In genomic region chr10:693506-693905, GRCh38 we compare ENCODE assay signal across 15 cellular contexts. TPM values are rescaled to one million over a fixed set of nuclear protein-coding genes. Genes with fewer than 3 reads are reported as not detected.
DNase-seq lines count a peak whose midpoint lies in the region; ATAC-seq lines count a peak whose summit lies in the region.
"Had no signal": no experiment of that assay in that cellular context is flagged by ENCODE, and none has a peak within 500 bp of the region (broad histone marks: within the 10 kb centered on the region; RNA-seq: fewer than 3 reads in every experiment).

No MANE protein-coding gene starts in this region.

- H3K4me1 ChIP-seq in BLaER1 treated with 17β-estradiol and CSF1 and Interleukin-3, amounts not matched to agents 10 nM and 100 nM = peaks cover 5 to 29% (median 23%) of the 10 kb centered on the region in 10 experiments; a peak in 19 of 20 replicates
- peaks cover 4 to 14% of the 10 kb centered on the region in 2 donors for H3K4me1 ChIP-seq in neuronal stem cell (ENCODE audit: control insufficient read depth in 2 of 2, insufficient read depth in 1 of 2, low read depth in 1 of 2, low read length in 2 of 2)

- no peaks in the 10 kb centered on the region for H3K9me3 ChIP-seq in BLaER1 treated with 17β-estradiol and CSF1 and Interleukin-3, amounts not matched to agents 10 nM and 100 nM (replicated peaks in 1 of 11)
- no peaks in the 10 kb centered on the region for H3K9me3 ChIP-seq in neuronal stem cell (replicated peaks in 1 of 2; ENCODE audit: control insufficient read depth in 2 of 2, insufficient read depth in 1 of 2, low read depth in 1 of 2, low read length in 2 of 2)

- WGBS in neuronal stem cell (ENCODE audit: extremely low coverage in 2 of 2, insufficient read length in 2 of 2, insufficient replicate concordance in 1 of 2), 2 donors = no CpG with 5 or more reads among the region's 7 CpGs

- no peak overlapping the region for H2BK12ac ChIP-seq in neuronal stem cell (ENCODE audit: low read length)

- H3K4ac ChIP-seq in neuronal stem cell (ENCODE audit: low read length) = no peak overlapping the region

- H3K23ac ChIP-seq in neuronal stem cell (ENCODE audit: low read depth, low read length, poor library complexity) = no peak overlapping the region

- H2BK5ac ChIP-seq in neuronal stem cell (ENCODE audit: low read length) = no peak overlapping the region

- H3K27me3 ChIP-seq in BLaER1 treated with 17β-estradiol and CSF1 and Interleukin-3, amounts not matched to agents 10 nM and 100 nM = peaks cover 0 to 63% (median 0%) of the 10 kb centered on the region in 11 experiments; a peak in 8 of 22 replicates
- peaks cover 0 to 9% (median 0%) of the 10 kb centered on the region in 3 experiments for H3K27me3 ChIP-seq in neuronal stem cell (ENCODE audit: control insufficient read depth in 3 of 3, insufficient read depth in 3 of 3, low read depth in 1 of 3, low read length in 3 of 3)

- ATAC-seq in GM19463 (IDR thresholded peaks at IDR 0.05; ENCODE audit: unreplicated experiment) = no peak
- no peak for ATAC-seq in GM19452 (IDR thresholded peaks at IDR 0.05; ENCODE audit: unreplicated experiment)

- H3K79me1 ChIP-seq in neuronal stem cell (ENCODE audit: low read depth, low read length) = no peaks in the 10 kb centered on the region

- H3K14ac ChIP-seq in neuronal stem cell (ENCODE audit: low read length) = no peak overlapping the region

- H2BK120ac ChIP-seq in neuronal stem cell (ENCODE audit: low read depth, low read length) = no peak overlapping the region

- peak overlapping the region in 8 of 11 experiments; percentile 3 to 42 (median 24); a peak in 8 of 22 replicates for H3K4me2 ChIP-seq in BLaER1 treated with 17β-estradiol and CSF1 and Interleukin-3, amounts not matched to agents 10 nM and 100 nM
- H3K4me2 ChIP-seq in neuronal stem cell (ENCODE audit: insufficient read depth, low read length, poor library complexity, severe bottlenecking) = no peak overlapping the region

- no peak overlapping the region for H3K27ac ChIP-seq in BLaER1 treated with 17β-estradiol and CSF1 and Interleukin-3, amounts not matched to agents 10 nM and 100 nM
- peak overlapping the region; percentile 14 for H3K27ac ChIP-seq in epithelial cell of prostate
- no peak overlapping the region for H3K27ac ChIP-seq in neuronal stem cell (replicated peaks; ENCODE audit: low read length)
- H3K27ac ChIP-seq: RWPE1 had no signal

- no peak overlapping the region for H4K91ac ChIP-seq in neuronal stem cell (ENCODE audit: low read depth, low read length, poor library complexity)

- H3K18ac ChIP-seq in neuronal stem cell (ENCODE audit: low read length) = no peak overlapping the region

- H4K8ac ChIP-seq in neuronal stem cell (ENCODE audit: low read depth, low read length) = no peak overlapping the region

- H2AFZ ChIP-seq in neuronal stem cell (ENCODE audit: low read length) = peak overlapping the region; percentile 13

- no peaks in the 10 kb centered on the region for H3K36me3 ChIP-seq in BLaER1 treated with 17β-estradiol and CSF1 and Interleukin-3, amounts not matched to agents 10 nM and 100 nM
- H3K36me3 ChIP-seq in neuronal stem cell (replicated peaks in 1 of 2; ENCODE audit: control insufficient read depth in 2 of 2, insufficient read depth in 2 of 2, low read length in 2 of 2) = no peaks in the 10 kb centered on the region

- H4K20me1 ChIP-seq in BLaER1 treated with 17β-estradiol and CSF1 and Interleukin-3, amounts not matched to agents 10 nM and 100 nM = peaks cover 0 to 34% (median 0%) of the 10 kb centered on the region in 11 experiments; a peak in 5 of 22 replicates

- H2AK5ac ChIP-seq in neuronal stem cell (ENCODE audit: low read depth, low read length) = no peak overlapping the region

- DNase-seq in LoVo (ENCODE audit: low spot score) (peak; percentile 19), epithelial cell of prostate (ENCODE audit: low read depth, low spot score) (peak; percentile 36), neuronal stem cell (ENCODE audit: low spot score) (no peak)
- DNase-seq in activated CD4-positive, CD25-positive, alpha-beta regulatory T cell treated with anti-CD3 and anti-CD28 coated beads, Interleukin-2, amount 50 U/mL, for 72 hours = no peak
- no peak for DNase-seq in activated effector memory CD4-positive, alpha-beta T cell treated with anti-CD3 and anti-CD28 coated beads, Interleukin-2, amount 50 U/mL, for 16 hours
- DNase-seq: activated CD4-positive, alpha-beta T cell treated with anti-CD3 and anti-CD28 coated beads, Interleukin-2, amount 50 U/mL, for 4 hours; caudate nucleus; hypothalamus; NCI-H1092 treated with DMSO at 0.1 percent for 48 hours; stimulated activated CD4-positive, alpha-beta T cell treated with anti-CD3 and anti-CD28 coated beads, Interleukin-4, amount 100 ng/mL, for 4 hours; stimulated activated naive CD4-positive, alpha-beta T cell had no signal

- H3K4me3 ChIP-seq in BLaER1 treated with 17β-estradiol and CSF1 and Interleukin-3, amounts not matched to agents 10 nM and 100 nM = no peak overlapping the region
- no peak overlapping the region for H3K4me3 ChIP-seq in neuronal stem cell (ENCODE audit: low read length in 2 of 2)

- H3K9ac ChIP-seq in BLaER1 treated with 17β-estradiol and CSF1 and Interleukin-3, amounts not matched to agents 10 nM and 100 nM = no peak overlapping the region
- no peak overlapping the region for H3K9ac ChIP-seq in neuronal stem cell (ENCODE audit: low read depth, low read length, poor library complexity)

- H2BK15ac ChIP-seq in neuronal stem cell (ENCODE audit: low read length) = no peak overlapping the region

RNA-seq across cellular contexts. Expression of gene DIP2C, which starts 4.0 kb away (rescaled TPM):
- polyA plus RNA-seq in neuronal stem cell (2013, experiment 1 of 2) = 8.1 TPM
- polyA plus RNA-seq in neuronal stem cell (2013, experiment 2 of 2) = 8.4 TPM

Comparison
In these comparisons a context has a peak if more than half of its experiments do, and no peak if none do; other contexts are left out.
1. DNase-seq: peak in LoVo (single experiment) and epithelial cell of prostate (single experiment); none in neuronal stem cell (single experiment), activated CD4-positive, CD25-positive, alpha-beta regulatory T cell treated with anti-CD3 and anti-CD28 coated beads, Interleukin-2, amount 50 U/mL, for 72 hours (single experiment) and activated effector memory CD4-positive, alpha-beta T cell treated with anti-CD3 and anti-CD28 coated beads, Interleukin-2, amount 50 U/mL, for 16 hours (single experiment).